ENCODE assay signal across 32 cellular contexts in the genomic region with DNA sequence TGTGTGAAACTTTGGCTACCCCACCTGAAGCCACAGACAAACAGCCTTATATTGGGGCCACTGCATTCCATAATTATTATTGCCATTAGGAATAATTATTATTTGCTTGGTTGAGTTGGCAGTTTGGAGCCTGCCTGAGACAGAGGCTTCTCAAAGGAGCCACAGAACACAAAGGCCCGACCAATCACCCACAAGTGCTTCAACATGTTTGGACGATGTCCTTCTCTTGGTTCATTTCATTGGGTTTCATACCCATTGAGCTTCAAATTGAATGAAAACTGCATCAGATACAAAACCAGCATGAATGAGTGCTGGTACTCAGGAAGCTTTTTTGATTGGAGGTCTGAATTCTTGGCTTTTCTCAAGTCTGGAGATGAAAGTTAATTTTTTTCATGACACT.
"Had no signal": no experiment of that assay in that cellular context is flagged by ENCODE, and none has a peak within 500 bp of the region (broad histone marks: within the 10 kb centered on the region; RNA-seq: fewer than 3 reads in every experiment).

No MANE protein-coding gene starts in this region.

- H3K27ac Mint-ChIP-seq: activated naive CD4-positive, alpha-beta T cell treated with anti-CD3 and anti-CD28 coated beads for 36 hours; activated naive CD8-positive, alpha-beta T cell treated with anti-CD3 and anti-CD28 coated beads, Interleukin-2, amount 50 U/mL, for 24 hours; activated T-helper 1 cell treated with anti-CD3 and anti-CD28 coated beads, Interleukin-12 subunit alpha, Interleukin-12 subunit beta, Interleukin-2, Interleukin-4 antibody, amounts not matched to agents 30 ng/mL and 10 ng/mL and 1 ng/mL, durations not matched to agents 14 hours and 24 hours and 36 hours; natural killer cell treated with Interleukin-12 subunit alpha and Interleukin-12 subunit beta and Interleukin-15 and Interleukin-18, amount 100 ng/mL, for 72 hours; stimulated activated memory B cell treated with anti-CD40 and anti-IgM and Interleukin-4, amounts not matched to agents 10 μg/mL and 1 μg/mL and 100 μg/mL, for 72 hours; stimulated activated naive CD8-positive, alpha-beta T cell treated with anti-CD3 and anti-CD28 coated beads, Interleukin-15, amount 100 ng/mL, for 72 hours; type B pancreatic cell had no signal

- H3K27me3 Mint-ChIP-seq: stimulated activated naive CD8-positive, alpha-beta T cell treated with anti-CD3 and anti-CD28 coated beads, Interleukin-15, amount 100 ng/mL, for 72 hours had no signal

- DNase-seq: activated CD4-positive, alpha-beta T cell treated with anti-CD3 and anti-CD28 coated beads for 4 hours; activated CD4-positive, alpha-beta T cell treated with anti-CD3 and anti-CD28 coated beads, Interleukin-2, amount 50 U/mL, for 4 hours; activated CD8-positive, alpha-beta memory T cell treated with anti-CD3 and anti-CD28 coated beads, Interleukin-2, amount 50 U/mL, for 4 hours; activated effector memory CD4-positive, alpha-beta T cell treated with anti-CD3 and anti-CD28 coated beads, Interleukin-2, amount 50 U/mL, for 16 hours; activated naive CD4-positive, alpha-beta T cell treated with anti-CD3 and anti-CD28 coated beads for 36 hours; activated naive CD8-positive, alpha-beta T cell treated with anti-CD3 and anti-CD28 coated beads, Interleukin-2, amount 50 U/mL, for 24 hours; activated T-cell treated with anti-CD3 and anti-CD28 coated beads, Interleukin-2, amount 50 U/mL, for 1 hour; amygdala; dermis blood vessel endothelial cell; effector CD4-positive, alpha-beta T cell; gastrocnemius medialis; glutamatergic neuron; left lung; lower lobe of right lung; mesendoderm; stimulated activated CD4-positive, alpha-beta T cell treated with anti-CD3 and anti-CD28 coated beads, Interleukin-1b, Interleukin-23, amount 100 ng/mL, for 48 hours; stimulated activated CD4-positive, alpha-beta T cell treated with anti-CD3 and anti-CD28 coated beads, Interleukin-4, amount 100 ng/mL, for 4 hours; stimulated activated CD8-positive, alpha-beta memory T cell treated with anti-CD3 and anti-CD28 coated beads, Interleukin-4, amount 100 ng/mL, for 48 hours; stimulated activated naive CD8-positive, alpha-beta T cell treated with anti-CD3 and anti-CD28 coated beads, Interleukin-15, amount 100 ng/mL, for 72 hours; substantia nigra; uterus had no signal

- H3K9me3 Mint-ChIP-seq: activated naive CD4-positive, alpha-beta T cell treated with anti-CD3 and anti-CD28 coated beads for 36 hours; activated naive CD8-positive, alpha-beta T cell treated with anti-CD3 and anti-CD28 coated beads, Interleukin-2, amount 50 U/mL, for 24 hours; activated T-helper 1 cell treated with anti-CD3 and anti-CD28 coated beads, Interleukin-12 subunit alpha, Interleukin-12 subunit beta, Interleukin-2, Interleukin-4 antibody, amounts not matched to agents 30 ng/mL and 10 ng/mL and 1 ng/mL, durations not matched to agents 14 hours and 24 hours and 36 hours; natural killer cell treated with Interleukin-12 subunit alpha and Interleukin-12 subunit beta and Interleukin-15 and Interleukin-18, amount 100 ng/mL, for 72 hours; stimulated activated memory B cell treated with anti-CD40 and anti-IgM and Interleukin-4, amounts not matched to agents 10 μg/mL and 1 μg/mL and 100 μg/mL, for 72 hours; stimulated activated naive CD8-positive, alpha-beta T cell treated with anti-CD3 and anti-CD28 coated beads, Interleukin-15, amount 100 ng/mL, for 72 hours had no signal

- H3K27me3 ChIP-seq: gastrocnemius medialis, left lung, right atrium auricular region, uterus had no signal

- H3K9me3 ChIP-seq: breast epithelium, gastrocnemius medialis, left lung, lower lobe of right lung, right atrium auricular region, uterus had no signal

- H3K4me1 ChIP-seq: breast epithelium, gastrocnemius medialis, left lung, lower lobe of right lung, right atrium auricular region, uterus had no signal

- H3K4me2 ChIP-seq: smooth muscle cell had no signal

- H3K27ac ChIP-seq: breast epithelium, epithelial cell of prostate, gastrocnemius medialis, left lung, lower lobe of right lung, right atrium auricular region, uterus, VCaP had no signal

- H3K4me3 ChIP-seq: breast epithelium, gastrocnemius medialis, left lung, lower lobe of right lung, right atrium auricular region, smooth muscle cell, uterus had no signal

- H3K4me3 Mint-ChIP-seq: activated naive CD4-positive, alpha-beta T cell treated with anti-CD3 and anti-CD28 coated beads for 36 hours; activated naive CD8-positive, alpha-beta T cell treated with anti-CD3 and anti-CD28 coated beads, Interleukin-2, amount 50 U/mL, for 24 hours; activated T-helper 1 cell treated with anti-CD3 and anti-CD28 coated beads, Interleukin-12 subunit alpha, Interleukin-12 subunit beta, Interleukin-2, Interleukin-4 antibody, amounts not matched to agents 30 ng/mL and 10 ng/mL and 1 ng/mL, durations not matched to agents 14 hours and 24 hours and 36 hours; natural killer cell treated with Interleukin-12 subunit alpha and Interleukin-12 subunit beta and Interleukin-15 and Interleukin-18, amount 100 ng/mL, for 72 hours; stimulated activated memory B cell treated with anti-CD40 and anti-IgM and Interleukin-4, amounts not matched to agents 10 μg/mL and 1 μg/mL and 100 μg/mL, for 72 hours; stimulated activated naive CD8-positive, alpha-beta T cell treated with anti-CD3 and anti-CD28 coated beads, Interleukin-15, amount 100 ng/mL, for 72 hours; type B pancreatic cell had no signal

- H3K36me3 ChIP-seq: breast epithelium, gastrocnemius medialis, left lung, lower lobe of right lung, right atrium auricular region, uterus had no signal

- H3K36me3 Mint-ChIP-seq: natural killer cell treated with Interleukin-12 subunit alpha and Interleukin-12 subunit beta and Interleukin-15 and Interleukin-18, amount 100 ng/mL, for 72 hours; stimulated activated memory B cell treated with anti-CD40 and anti-IgM and Interleukin-4, amounts not matched to agents 10 μg/mL and 1 μg/mL and 100 μg/mL, for 72 hours had no signal

- ATAC-seq: activated naive CD8-positive, alpha-beta T cell treated with anti-CD3 and anti-CD28 coated beads, Interleukin-2, amount 50 U/mL, for 24 hours; gastrocnemius medialis; lower lobe of right lung; natural killer cell treated with Interleukin-12 subunit alpha and Interleukin-12 subunit beta and Interleukin-15 and Interleukin-18, amount 100 ng/mL, for 72 hours; stimulated activated memory B cell treated with anti-CD40 and anti-IgM and Interleukin-4, amounts not matched to agents 10 μg/mL and 1 μg/mL and 100 μg/mL, for 72 hours had no signal

- H3K4me1 Mint-ChIP-seq: activated naive CD8-positive, alpha-beta T cell treated with anti-CD3 and anti-CD28 coated beads, Interleukin-2, amount 50 U/mL, for 24 hours; stimulated activated memory B cell treated with anti-CD40 and anti-IgM and Interleukin-4, amounts not matched to agents 10 μg/mL and 1 μg/mL and 100 μg/mL, for 72 hours; stimulated activated naive CD8-positive, alpha-beta T cell treated with anti-CD3 and anti-CD28 coated beads, Interleukin-15, amount 100 ng/mL, for 72 hours had no signal

- FAIRE-seq: colon, islet of Langerhans had no signal
